8 cellular contexts compared by ENCODE assay signal in genomic region chr16:4733211-4733742, GRCh38. TPM values are rescaled to one million over a fixed set of nuclear protein-coding genes. Genes with fewer than 3 reads are reported as not detected.
DNase-seq lines count a peak whose midpoint lies in the region; ATAC-seq and TF ChIP-seq lines count a peak whose summit lies in the region.

No MANE protein-coding gene starts in this region.

- no peaks in the 10 kb centered on the region for H3K27me3 ChIP-seq in spleen (replicated peaks in 1 of 7)

- H3K4me3 ChIP-seq in iPS-11a (ENCODE audit: low read depth, low read length) (peak overlapping the region; percentile 92), spleen (peak overlapping the region; percentile 81 to 100 (median 98))

- no peak for TF ChIP-seq POLR2A in spleen (IDR thresholded peaks at IDR 0.05)

- TF ChIP-seq CTCF in WTC11 (IDR thresholded peaks at IDR 0.05), result no peak
- TF ChIP-seq CTCF in spleen (IDR thresholded peaks at IDR 0.05 in 8 of 11, conservative IDR thresholded peaks at IDR 0.05 in 3 of 11), result no peak

- H3K36me3 ChIP-seq in spleen, result peaks cover 0 to 32% (median 12%) of the 10 kb centered on the region in 6 donors

- H3K27ac ChIP-seq in spleen, result peak overlapping the region in 5 of 8 donors; percentile 78 to 84 (median 80)

- peak overlapping the region; percentile 93 for H3K4me3 Mint-ChIP-seq in WTC11

- 39 to 48% (median 44%) methylated on average over 17 of the region's 17 CpGs for WGBS in spleen, 5 donors

- CTCF ChIA-PET in WTC11 (lab: Charles Lee), result interaction anchor here (1.5 to 3.1 kb wide), 6 partner anchors 14 to 224 kb away, joined by 6 to 26 read pairs (median 11); partner anchors contain the start of genes MGRN1 and SEC14L5

- H3K4me1 Mint-ChIP-seq in WTC11, result peaks cover 9% of the 10 kb centered on the region

- peaks cover 19% of the 10 kb centered on the region for H3K36me3 Mint-ChIP-seq in WTC11

- intact Hi-C loops in spleen (cut with DNase I; ENCODE audit: low total_unique reads), result no loop called here

- ATAC-seq in WTC11 (no peak), HG03280 (IDR thresholded peaks at IDR 0.05; ENCODE audit: unreplicated experiment) (no peak)

- peak; percentile 38 for DNase-seq in DMS53 (lab: John Stamatoyannopoulos, UW)
- no peak for DNase-seq in DMS53 treated with DMSO at 0.1 percent for 48 hours (lab: John Stamatoyannopoulos, UW; ENCODE audit: unreplicated experiment)
- no peak for DNase-seq in WTC11 (ENCODE audit: low spot score)
- no peak for DNase-seq in spleen
- DNase-seq in SW 1271 (lab: John Stamatoyannopoulos, UW), result no peak
- DNase-seq in NCI-H510A (lab: John Stamatoyannopoulos, UW), result no peak

- peaks cover 4% of the 10 kb centered on the region; the same call in 1 of the 2 replicates for H3K27me3 Mint-ChIP-seq in WTC11 (ENCODE audit: low read depth)

- no peaks in the 10 kb centered on the region for H3K9me3 Mint-ChIP-seq in WTC11

- H3K27ac Mint-ChIP-seq in WTC11, result peak overlapping the region; percentile 95

- no peaks in the 10 kb centered on the region for H3K9me3 ChIP-seq in spleen

- POLR2A ChIA-PET in WTC11 (lab: Charles Lee), result interaction anchor here (1.1 to 1.3 kb wide), 2 partner anchors 13 to 69 kb away, joined by 9 to 11 read pairs; partner anchors contain the start of gene ROGDI

- H3K4me1 ChIP-seq in spleen, result peaks cover 10 to 26% (median 17%) of the 10 kb centered on the region in 6 donors

TF ChIP-seq in WTC11, 78 proteins besides CTCF, POLR2A, EP300 and RAD21 (continues in another document):
- no peak for TF ChIP-seq ARID4B (CRISPR knock-in tag; IDR thresholded peaks at IDR 0.05; ENCODE audit: borderline replicate concordance)
- no peak for TF ChIP-seq ZNF425 (CRISPR knock-in tag; conservative IDR thresholded peaks at IDR 0.05)
- TF ChIP-seq USF2 (CRISPR knock-in tag; IDR thresholded peaks at IDR 0.05), result no peak
- TF ChIP-seq MXD4 (CRISPR knock-in tag; IDR thresholded peaks at IDR 0.05; ENCODE audit: borderline replicate concordance), result no peak
- no peak for TF ChIP-seq ZNF396 (CRISPR knock-in tag; IDR thresholded peaks at IDR 0.05; ENCODE audit: borderline replicate concordance)
- TF ChIP-seq SOX15 (CRISPR knock-in tag; IDR thresholded peaks at IDR 0.05), result no peak
- no peak for TF ChIP-seq TEAD1 (CRISPR knock-in tag; IDR thresholded peaks at IDR 0.05)
- TF ChIP-seq ZNF281 (CRISPR knock-in tag; IDR thresholded peaks at IDR 0.05), result no peak
- no peak for TF ChIP-seq E2F1 (CRISPR knock-in tag; IDR thresholded peaks at IDR 0.05)
- no peak for TF ChIP-seq ATF3 (CRISPR knock-in tag; conservative IDR thresholded peaks at IDR 0.05)

RNA-seq across cellular contexts. Expression of gene ANKS3, which starts 0.8 kb away (rescaled TPM):
- total RNA-seq in WTC11 (2021) (28.6 to 35.6 TPM (median 31.5 TPM) in 3 replicates), spleen (10 to 100 TPM; 12.5 to 27.6 (median 21.8) TPM)
- polyA plus RNA-seq in spleen, result 10 to 100 TPM; 15.3 to 29.5 (median 26.2) TPM

RNA-seq across cellular contexts. Expression of gene DNAAF8, which starts 1.1 kb away (rescaled TPM):
- 0.09 to 0.41 TPM (median 0.14 TPM) in 3 replicates for total RNA-seq in WTC11 (2021)
- 1 to 10 TPM in 1 of 7 donors, under 1 TPM in 3, not detected in 3; 0.57 to 1.2 (median 0.74) TPM for total RNA-seq in spleen
- under 1 TPM; 0.17 to 0.35 (median 0.30) TPM for polyA plus RNA-seq in spleen

RNA-seq across cellular contexts. Expression of gene ZNF500, which starts 33.7 kb away (rescaled TPM):
- total RNA-seq in WTC11 (2021) (14.3 to 19.9 TPM (median 15.5 TPM) in 3 replicates), spleen (10 to 100 TPM; 12.0 to 32.3 (median 22.2) TPM)
- 10 to 100 TPM in 1 of 3 donors, 1 to 10 TPM in 2; 2.5 to 19.0 (median 3.5) TPM for polyA plus RNA-seq in spleen

RNA-seq across cellular contexts. Expression of gene NUDT16L1, which starts 39.9 kb away (rescaled TPM):
- 41.8 to 45.8 TPM (median 42.0 TPM) in 3 replicates for total RNA-seq in WTC11 (2021)
- 10 to 100 TPM; 26.2 to 37.4 (median 27.6) TPM for total RNA-seq in spleen
- 10 to 100 TPM; 29.0 to 47.2 (median 38.8) TPM for polyA plus RNA-seq in spleen

RNA-seq across cellular contexts. Expression of gene SEPTIN12, which starts 54.9 kb away (rescaled TPM):
- total RNA-seq in WTC11 (2021) (not detected in 3 replicates), spleen (not detected)
- under 1 TPM in 1 of 3 donors, not detected in 2; 0.37 TPM for polyA plus RNA-seq in spleen
